In genomic region chr19:37950471-37951175, GRCh38 we compare ENCODE assay signal across 23 cellular contexts. TPM values are rescaled to one million over a fixed set of nuclear protein-coding genes. Genes with fewer than 3 reads are reported as not detected.
DNase-seq lines count a peak whose midpoint lies in the region; ATAC-seq and TF ChIP-seq lines count a peak whose summit lies in the region.
"Had no signal": no experiment of that assay in that cellular context is flagged by ENCODE, and none has a peak within 500 bp of the region (broad histone marks: within the 10 kb centered on the region; RNA-seq: fewer than 3 reads in every experiment).

No MANE protein-coding gene starts in this region.

- H3K4me3 Mint-ChIP-seq in CD14-positive monocyte (peak overlapping the region in 1 of 2 donors; percentile 71), WTC11 (no peak overlapping the region), nephron progenitor cell (no peak overlapping the region)
- H3K4me3 Mint-ChIP-seq: activated CD8-positive, alpha-beta T cell treated with anti-CD3 and anti-CD28 coated beads, Interleukin-2, amount 10 ng/mL, durations not matched to agents 7 days and 5 days had no signal

- H3K4me1 ChIP-seq in prostate gland (replicated peaks) (no peaks in the 10 kb centered on the region), gastrocnemius medialis (peaks cover 0 to 5% of the 10 kb centered on the region in 2 donors)
- H3K4me1 ChIP-seq: left ventricle myocardium inferior, SJCRH30 had no signal

- no peak for DNase-seq in CD14-positive monocyte (ENCODE audit: low spot score)
- peak; percentile 51 for DNase-seq in H7
- no peak for DNase-seq in WTC11 (ENCODE audit: low spot score)
- no peak for DNase-seq in nephron progenitor cell
- DNase-seq in prostate gland (ENCODE audit: low spot score), result no peak
- DNase-seq in gastrocnemius medialis, result no peak
- no peak for DNase-seq in germinal center (ENCODE audit: low spot score)
- DNase-seq in NAMALWA (ENCODE audit: low spot score), result no peak
- DNase-seq: ACHN; activated CD8-positive, alpha-beta T cell treated with anti-CD3 and anti-CD28 coated beads, Interleukin-2, amount 10 ng/mL, durations not matched to agents 7 days and 5 days; central memory CD4-positive, alpha-beta T cell; COR-L47; DMS79; left ventricle myocardium inferior; NCI-H510A treated with DMSO at 0.1 percent for 48 hours; SJCRH30; transverse colon had no signal

- H3K4me1 Mint-ChIP-seq in CD14-positive monocyte (peaks cover 25% of the 10 kb centered on the region), WTC11 (peaks cover 40% of the 10 kb centered on the region), nephron progenitor cell (peaks cover 43% of the 10 kb centered on the region)

- H3K27ac Mint-ChIP-seq in CD14-positive monocyte (peak overlapping the region in 6 of 7 donors; percentile 35 to 80 (median 78)), WTC11 (peak overlapping the region; percentile 48), nephron progenitor cell (peak overlapping the region; percentile 79)
- H3K27ac Mint-ChIP-seq: activated CD8-positive, alpha-beta T cell treated with anti-CD3 and anti-CD28 coated beads, Interleukin-2, amount 10 ng/mL, durations not matched to agents 7 days and 5 days had no signal

- TF ChIP-seq POLR2A in prostate gland (IDR thresholded peaks at IDR 0.05) (no peak), gastrocnemius medialis (IDR thresholded peaks at IDR 0.05) (no peak)

- intact Hi-C loops in CD14-positive monocyte (cut with micrococcal nuclease) (no loop called here), prostate gland (cut with DNase I) (no loop called here), gastrocnemius medialis (cut with DNase I; ENCODE audit: low total_unique reads) (no loop called here)

- H3K27me3 ChIP-seq in H7 (ENCODE audit: control insufficient read depth, insufficient read depth, low read length) (no peaks in the 10 kb centered on the region), prostate gland (replicated peaks; ENCODE audit: insufficient read depth) (no peaks in the 10 kb centered on the region), gastrocnemius medialis (no peaks in the 10 kb centered on the region)
- H3K27me3 ChIP-seq: BLaER1, dorsolateral prefrontal cortex, SJCRH30, transverse colon had no signal

- no peak overlapping the region for H3K4me3 ChIP-seq in H7 (ENCODE audit: insufficient read depth, low read depth, low read length)
- H3K4me3 ChIP-seq in prostate gland, result no peak overlapping the region
- no peak overlapping the region for H3K4me3 ChIP-seq in gastrocnemius medialis
- H3K4me3 ChIP-seq: BLaER1, dorsolateral prefrontal cortex, left ventricle myocardium inferior, SJCRH30, transverse colon had no signal

- H3K27ac ChIP-seq in prostate gland (no peak overlapping the region), gastrocnemius medialis (no peak overlapping the region)
- H3K27ac ChIP-seq: BLaER1, dorsolateral prefrontal cortex, left ventricle myocardium inferior, SJCRH30, transverse colon had no signal

- H3K9me3 ChIP-seq in prostate gland (no peaks in the 10 kb centered on the region), gastrocnemius medialis (no peaks in the 10 kb centered on the region)
- H3K9me3 ChIP-seq: BLaER1, left ventricle myocardium inferior, SJCRH30, transverse colon had no signal

- H3K9me3 Mint-ChIP-seq in CD14-positive monocyte, result peaks cover 0 to 4% (median 0%) of the 10 kb centered on the region in 7 donors
- no peaks in the 10 kb centered on the region for H3K9me3 Mint-ChIP-seq in WTC11
- peaks cover 8% of the 10 kb centered on the region for H3K9me3 Mint-ChIP-seq in nephron progenitor cell

- TF ChIP-seq CTCF in CD14-positive monocyte (IDR thresholded peaks at IDR 0.05) (no peak), WTC11 (IDR thresholded peaks at IDR 0.05) (no peak), nephron progenitor cell (IDR thresholded peaks at IDR 0.05) (no peak), prostate gland (IDR thresholded peaks at IDR 0.05) (no peak), gastrocnemius medialis (IDR thresholded peaks at IDR 0.05 in 4 of 5, conservative IDR thresholded peaks at IDR 0.05 in 1 of 5) (no peak)

- no peaks in the 10 kb centered on the region; the same call in 1 of the 2 replicates for H3K36me3 ChIP-seq in H7 (replicated peaks; ENCODE audit: control insufficient read depth, insufficient read depth, low read length)
- H3K36me3 ChIP-seq in prostate gland, result no peaks in the 10 kb centered on the region
- H3K36me3 ChIP-seq in gastrocnemius medialis, result no peaks in the 10 kb centered on the region
- H3K36me3 ChIP-seq: left ventricle myocardium inferior, transverse colon had no signal

- 78% methylated on average over 25 of the region's 25 CpGs for whole genome bisulfite sequencing in prostate gland

- POLR2A ChIA-PET in WTC11 (lab: Charles Lee), result interaction anchor here (0.6 kb wide), 2 partner anchors 44 to 72 kb away, joined by 3 read pairs; partner anchors contain the start of gene SIPA1L3

- CTCF ChIA-PET in WTC11 (lab: Charles Lee), result interaction anchor here (0.9 kb wide), 1 partner anchor 145 kb away, joined by 3 read pairs; no protein-coding TSS in a partner anchor

- H3K36me3 Mint-ChIP-seq in CD14-positive monocyte (no peaks in the 10 kb centered on the region), WTC11 (no peaks in the 10 kb centered on the region), nephron progenitor cell (ENCODE audit: low read depth) (peaks cover 35% of the 10 kb centered on the region)

- no peaks in the 10 kb centered on the region for H3K27me3 Mint-ChIP-seq in CD14-positive monocyte (ENCODE audit: low read depth in 3 of 3)
- no peaks in the 10 kb centered on the region for H3K27me3 Mint-ChIP-seq in WTC11 (ENCODE audit: low read depth)
- H3K27me3 Mint-ChIP-seq in nephron progenitor cell (ENCODE audit: low read depth, poor library complexity), result peaks cover 5% of the 10 kb centered on the region

- ATAC-seq in WTC11 (peak; percentile 37; the same call in 1 of the 2 replicates), gastrocnemius medialis (no peak)
- ATAC-seq: activated CD8-positive, alpha-beta T cell treated with anti-CD3 and anti-CD28 coated beads, Interleukin-2, amount 10 ng/mL, durations not matched to agents 7 days and 5 days had no signal

- in situ Hi-C loops in gastrocnemius medialis (cut with MboI; ENCODE audit: low sequenced_read_pairs in 4 of 4), result no loop called here

TF ChIP-seq in WTC11, 78 proteins besides CTCF, POLR2A, EP300 and RAD21:
- TF ChIP-seq FOXP4 (CRISPR knock-in tag; IDR thresholded peaks at IDR 0.05) (no peak), CDX4 (CRISPR knock-in tag; IDR thresholded peaks at IDR 0.05; ENCODE audit: borderline replicate concordance) (no peak), TEAD1 (CRISPR knock-in tag; IDR thresholded peaks at IDR 0.05) (no peak), ZNF281 (CRISPR knock-in tag; IDR thresholded peaks at IDR 0.05) (no peak)

RNA-seq across cellular contexts. Expression of gene SIPA1L3, which starts 43.6 kb away (rescaled TPM):
- polyA plus RNA-seq in CD14-positive monocyte, result under 1 TPM; 0.55 to 0.99 TPM
- total RNA-seq in H7 (2014; rRNA removed; shearing (Covaris generic)), result 13.4 and 20.0 TPM in 2 replicates
- total RNA-seq in WTC11 (2021) (41.5 to 44.4 TPM (median 42.4 TPM) in 3 replicates), prostate gland (10 to 100 TPM; 48.8 to 63.5 TPM), gastrocnemius medialis (10 to 100 TPM in 1 of 4 donors, 1 to 10 TPM in 3; 4.1 to 18.7 (median 6.1) TPM)

RNA-seq across cellular contexts. Expression of gene WDR87, which starts 44.2 kb away (rescaled TPM):
- polyA plus RNA-seq in CD14-positive monocyte, result not detected
- total RNA-seq in H7 (2014; rRNA removed; shearing (Covaris generic)), result not detected in 2 replicates
- not detected in 3 replicates for total RNA-seq in WTC11 (2021)
- total RNA-seq in prostate gland, result 1 to 10 TPM in 1 of 2 donors, not detected in 1; 2.0 TPM
- not detected for total RNA-seq in gastrocnemius medialis
- total RNA-seq: activated CD8-positive, alpha-beta T cell treated with anti-CD3 and anti-CD28 coated beads, Interleukin-2, amount 10 ng/mL, durations not matched to agents 7 days and 5 days; left ventricle myocardium inferior; mesenteric fat pad; myocyte; SJCRH30; skeletal muscle tissue; T-helper 1 cell treated with Interleukin-12 subunit alpha and Interleukin-12 subunit beta and Interleukin-4 antibody, amounts not matched to agents 30 ng/mL and 1 ng/mL, for 36 hours; transverse colon had no signal
